13 cellular contexts compared by ENCODE assay signal in genomic region chr11:80443177-80443576, GRCh38.
"Had no signal": no experiment of that assay in that cellular context is flagged by ENCODE, and none has a peak within 500 bp of the region (broad histone marks: within the 10 kb centered on the region; RNA-seq: fewer than 3 reads in every experiment).

No MANE protein-coding gene starts in this region.

- H3K27ac ChIP-seq: body of pancreas, dorsolateral prefrontal cortex, gastrocnemius medialis, heart right ventricle, skin epidermis, vagina had no signal

- ATAC-seq: body of pancreas; gastrocnemius medialis; heart right ventricle; stimulated activated naive CD8-positive, alpha-beta T cell treated with anti-CD3 and anti-CD28 coated beads, Interleukin-15, amount 100 ng/mL, for 72 hours; WTC11 had no signal

- H3K4me3 ChIP-seq: body of pancreas, dorsolateral prefrontal cortex, gastrocnemius medialis, heart right ventricle, skin epidermis, vagina had no signal

- H3K27me3 ChIP-seq: body of pancreas, gastrocnemius medialis, heart right ventricle, vagina had no signal

- H3K36me3 ChIP-seq: gastrocnemius medialis, heart right ventricle, vagina had no signal

- DNase-seq: activated CD4-positive, alpha-beta T cell treated with anti-CD3 and anti-CD28 coated beads for 48 hours; activated naive CD4-positive, alpha-beta T cell treated with anti-CD3 and anti-CD28 coated beads, Interleukin-2, amount 50 U/mL, for 16 hours; amniotic stem cell; body of pancreas; dorsolateral prefrontal cortex; gastrocnemius medialis; heart right ventricle; retina; stimulated activated CD4-positive, alpha-beta T cell treated with anti-CD3 and anti-CD28 coated beads, Interleukin-4, amount 100 ng/mL, for 4 hours; stimulated activated naive CD8-positive, alpha-beta T cell treated with anti-CD3 and anti-CD28 coated beads, Interleukin-15, amount 100 ng/mL, for 72 hours had no signal

- H3K4me1 ChIP-seq: body of pancreas, gastrocnemius medialis, heart right ventricle, vagina had no signal

- H3K9me3 ChIP-seq: body of pancreas, gastrocnemius medialis, vagina had no signal
